In genomic region chr2:205511666-205512065, GRCh38 we compare ENCODE assay signal across 19 cellular contexts.
"Had no signal": no experiment of that assay in that cellular context is flagged by ENCODE, and none has a peak within 500 bp of the region (broad histone marks: within the 10 kb centered on the region; RNA-seq: fewer than 3 reads in every experiment).

No MANE protein-coding gene starts in this region.

- H3K27ac Mint-ChIP-seq: activated B cell treated with CpG ODN at 0.5 μM for 24 hours; activated CD4-positive, alpha-beta T cell treated with anti-CD3 and anti-CD28 coated beads, Interleukin-2, amount 10 ng/mL, durations not matched to agents 24 days and 14 days; activated T-helper 1 cell treated with anti-CD3 and anti-CD28 coated beads, Interleukin-12 subunit alpha, Interleukin-12 subunit beta, Interleukin-2, Interleukin-4 antibody, amounts not matched to agents 30 ng/mL and 10 ng/mL and 1 ng/mL, durations not matched to agents 14 hours and 24 hours and 36 hours; endodermal cell; memory B cell; nephron progenitor cell; type B pancreatic cell had no signal

- FAIRE-seq: TTC549 had no signal

- H3K36me3 Mint-ChIP-seq: memory B cell, type B pancreatic cell had no signal

- H3K4me1 Mint-ChIP-seq: activated B cell treated with CpG ODN at 0.5 μM for 24 hours; activated CD4-positive, alpha-beta T cell treated with anti-CD3 and anti-CD28 coated beads, Interleukin-2, amount 10 ng/mL, durations not matched to agents 24 days and 14 days; central memory CD8-positive, alpha-beta T cell; memory B cell had no signal

- H3K4me3 ChIP-seq: ascending aorta, heart left ventricle, left ventricle myocardium inferior, suprapubic skin had no signal

- H3K36me3 ChIP-seq: ascending aorta, heart left ventricle, left ventricle myocardium inferior, suprapubic skin had no signal

- H3K9me3 ChIP-seq: suprapubic skin had no signal

- H3K27ac ChIP-seq: ascending aorta, foreskin keratinocyte, heart left ventricle, left ventricle myocardium inferior, suprapubic skin had no signal

- DNase-seq: activated B cell treated with CpG ODN at 0.5 μM for 24 hours; activated CD4-positive, alpha-beta T cell treated with anti-CD3 and anti-CD28 coated beads, Interleukin-2, amount 10 ng/mL, durations not matched to agents 24 days and 14 days; activated naive CD4-positive, alpha-beta T cell; endodermal cell; foreskin keratinocyte; heart left ventricle; kidney; left ventricle myocardium inferior; nephron progenitor cell; stimulated activated CD4-positive, alpha-beta T cell treated with anti-CD3 and anti-CD28 coated beads, Interleukin-2, amount 100 ng/mL, for 48 hours; stimulated activated naive CD4-positive, alpha-beta T cell treated with Interleukin-2 at 50 U/mL for 16 hours; T-helper 2 cell had no signal

- H3K4me1 ChIP-seq: ascending aorta, foreskin keratinocyte, left ventricle myocardium inferior, suprapubic skin had no signal

- H3K27me3 Mint-ChIP-seq: central memory CD8-positive, alpha-beta T cell; type B pancreatic cell had no signal

- H3K9me3 Mint-ChIP-seq: activated B cell treated with CpG ODN at 0.5 μM for 24 hours; activated CD4-positive, alpha-beta T cell treated with anti-CD3 and anti-CD28 coated beads, Interleukin-2, amount 10 ng/mL, durations not matched to agents 24 days and 14 days; activated T-helper 1 cell treated with anti-CD3 and anti-CD28 coated beads, Interleukin-12 subunit alpha, Interleukin-12 subunit beta, Interleukin-2, Interleukin-4 antibody, amounts not matched to agents 30 ng/mL and 10 ng/mL and 1 ng/mL, durations not matched to agents 14 hours and 24 hours and 36 hours; endodermal cell; memory B cell; type B pancreatic cell had no signal

- H3K4me3 Mint-ChIP-seq: activated B cell treated with CpG ODN at 0.5 μM for 24 hours; activated CD4-positive, alpha-beta T cell treated with anti-CD3 and anti-CD28 coated beads, Interleukin-2, amount 10 ng/mL, durations not matched to agents 24 days and 14 days; activated T-helper 1 cell treated with anti-CD3 and anti-CD28 coated beads, Interleukin-12 subunit alpha, Interleukin-12 subunit beta, Interleukin-2, Interleukin-4 antibody, amounts not matched to agents 30 ng/mL and 10 ng/mL and 1 ng/mL, durations not matched to agents 14 hours and 24 hours and 36 hours; central memory CD8-positive, alpha-beta T cell; endodermal cell; memory B cell; nephron progenitor cell; type B pancreatic cell had no signal

- H3K27me3 ChIP-seq: ascending aorta, foreskin keratinocyte, heart left ventricle, suprapubic skin had no signal
